Comparison of ENCODE assay signal across 8 cellular contexts in genomic region chr6:166999145-166999844, GRCh38. TPM values are rescaled to one million over a fixed set of nuclear protein-coding genes. Genes with fewer than 3 reads are reported as not detected.
A peak's percentile ranks its signal among the peaks of the same experiment; 100 is the strongest.
DNase-seq lines count a peak whose midpoint lies in the region; ATAC-seq lines count a peak whose summit lies in the region.

Gene CEP43 (plus strand): TSS chr6:166999397. CDS start chr6:166999413, 16 bp downstream.

- ATAC-seq in GM19324 (IDR thresholded peaks at IDR 0.05; ENCODE audit: low FRiP score, unreplicated experiment) (peak; percentile 94), HG03460 (IDR thresholded peaks at IDR 0.05; ENCODE audit: unreplicated experiment) (peak; percentile 87), left lobe of liver (peak; percentile 90)

- H3K27ac Mint-ChIP-seq in activated CD4-positive, alpha-beta T cell treated with anti-CD3 and anti-CD28 coated beads, Interleukin-2, amount 10 ng/mL, durations not matched to agents 7 days and 5 days = peak within 1 kb of the TSS; percentile 87

- no peaks in the 10 kb centered on the region for H3K27me3 Mint-ChIP-seq in activated CD4-positive, alpha-beta T cell treated with anti-CD3 and anti-CD28 coated beads, Interleukin-2, amount 10 ng/mL, durations not matched to agents 7 days and 5 days

- peaks cover 27% of the 10 kb centered on the region for H3K36me3 Mint-ChIP-seq in activated CD4-positive, alpha-beta T cell treated with anti-CD3 and anti-CD28 coated beads, Interleukin-2, amount 10 ng/mL, durations not matched to agents 7 days and 5 days (ENCODE audit: low read depth)

- DNase-seq in Ammon's horn (ENCODE audit: low spot score) (peak; percentile 98), NCI-H526 treated with DMSO at 0.1 percent for 48 hours (lab: John Stamatoyannopoulos, UW) (peak; percentile 88), dedifferentiated amniotic fluid mesenchymal stem cell (ENCODE audit: extremely low spot score) (peak; percentile 93), left lobe of liver (ENCODE audit: low spot score) (peak; percentile 95)
- peak; percentile 85 for DNase-seq in activated CD4-positive, alpha-beta T cell treated with anti-CD3 and anti-CD28 coated beads, Interleukin-2, amount 10 ng/mL, durations not matched to agents 7 days and 5 days
- peak; percentile 88 to 91 for DNase-seq in stimulated activated CD4-positive, alpha-beta T cell treated with anti-CD3 and anti-CD28 coated beads, Interleukin-2, amount 100 ng/mL, for 24 hours

- CTCF ChIA-PET in activated CD4-positive, alpha-beta T cell treated with anti-CD3 and anti-CD28 coated beads, Interleukin-2, amount 10 ng/mL, durations not matched to agents 7 days and 5 days (lab: Charles Lee) = interaction anchor here (1.0 to 4.2 kb wide), 7 partner anchors 10 to 48 kb away, joined by 3 to 15 read pairs (median 4); no protein-coding TSS in a partner anchor

- H3K9me3 Mint-ChIP-seq in activated CD4-positive, alpha-beta T cell treated with anti-CD3 and anti-CD28 coated beads, Interleukin-2, amount 10 ng/mL, durations not matched to agents 7 days and 5 days = no peaks in the 10 kb centered on the region

- POLR2A ChIA-PET in activated CD4-positive, alpha-beta T cell treated with anti-CD3 and anti-CD28 coated beads, Interleukin-2, amount 10 ng/mL, durations not matched to agents 7 days and 5 days (lab: Charles Lee) = no interaction called here

- peak within 1 kb of the TSS; percentile 91 for H3K4me3 Mint-ChIP-seq in activated CD4-positive, alpha-beta T cell treated with anti-CD3 and anti-CD28 coated beads, Interleukin-2, amount 10 ng/mL, durations not matched to agents 7 days and 5 days

- H3K4me1 Mint-ChIP-seq in activated CD4-positive, alpha-beta T cell treated with anti-CD3 and anti-CD28 coated beads, Interleukin-2, amount 10 ng/mL, durations not matched to agents 7 days and 5 days = peaks cover 31% of the 10 kb centered on the region

RNA-seq across cellular contexts. Expression of gene CEP43, which starts in this region (rescaled TPM):
- total RNA-seq in activated CD4-positive, alpha-beta T cell treated with anti-CD3 and anti-CD28 coated beads, Interleukin-2, amount 10 ng/mL, durations not matched to agents 7 days and 5 days = 10 to 100 TPM; 20.9 to 23.5 TPM
- 17.7 TPM for total RNA-seq in left lobe of liver

Comparison
In these comparisons a context has a peak if more than half of its experiments do, and no peak if none do; other contexts are left out.
1. Peak in every context shown above with its lines: DNase-seq and ATAC-seq.